22 cellular contexts compared by ENCODE assay signal in the genomic region with DNA sequence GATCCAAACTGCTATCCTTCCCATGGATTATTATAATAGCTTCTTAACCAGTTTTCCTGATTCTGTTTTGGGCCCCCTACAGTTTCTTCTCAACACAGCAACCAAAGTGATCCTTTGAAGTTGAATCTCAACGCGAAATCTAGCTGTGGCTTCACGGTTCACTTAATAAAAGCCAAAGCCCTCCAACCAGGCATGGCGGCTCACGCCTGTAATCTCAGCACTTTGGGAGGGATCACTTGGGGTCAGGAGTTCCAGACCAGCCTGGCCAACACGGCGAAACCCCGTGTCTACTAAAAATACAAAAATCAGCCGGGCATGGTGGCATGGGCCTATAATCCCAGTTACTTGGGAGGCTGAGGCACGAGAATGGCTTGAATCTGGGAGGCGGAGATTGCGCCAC. TPM values are rescaled to one million over a fixed set of nuclear protein-coding genes. Genes with fewer than 3 reads are reported as not detected.
A peak's percentile ranks its signal among the peaks of the same experiment; 100 is the strongest.
DNase-seq lines count a peak whose midpoint lies in the region; TF ChIP-seq lines count a peak whose summit lies in the region.
"Had no signal": no experiment of that assay in that cellular context is flagged by ENCODE, and none has a peak within 500 bp of the region (broad histone marks: within the 10 kb centered on the region; RNA-seq: fewer than 3 reads in every experiment).

No MANE protein-coding gene starts in this region.

- peaks cover 20% of the 10 kb centered on the region for H3K36me3 Mint-ChIP-seq in neural crest cell (ENCODE audit: low read depth)
- H3K36me3 Mint-ChIP-seq: naive B cell had no signal

- peak overlapping the region; percentile 50 for H3K4me3 Mint-ChIP-seq in neural crest cell
- H3K4me3 Mint-ChIP-seq: stimulated activated effector memory CD8-positive, alpha-beta T cell treated with anti-CD3 and anti-CD28 coated beads, Interleukin-12 subunit alpha, Interleukin-12 subunit beta, amount 100 ng/mL, for 72 hours had no signal

- DNase-seq in Jurkat, Clone E6-1 (ENCODE audit: low read depth, low spot score) = peak; percentile 35
- no peak for DNase-seq in cardiac fibroblast (ENCODE audit: low read depth in 2 of 2)
- no peak for DNase-seq in neural crest cell (ENCODE audit: low read depth, low spot score)
- DNase-seq in T-helper 1 cell = no peak
- no peak for DNase-seq in NCI-H446 treated with DMSO at 0.1 percent for 48 hours (lab: John Stamatoyannopoulos, UW)
- no peak for DNase-seq in medulla oblongata (ENCODE audit: extremely low spot score)
- DNase-seq: activated CD8-positive, alpha-beta memory T cell treated with anti-CD3 and anti-CD28 coated beads, Interleukin-2, amount 50 U/mL, for 4 hours; activated effector memory CD4-positive, alpha-beta T cell treated with anti-CD3 and anti-CD28 coated beads, Interleukin-2, amount 50 U/mL, for 16 hours; gastrocnemius medialis; mammary epithelial cell; MG63; naive B cell; NCI-H1694 treated with DMSO at 0.1 percent for 48 hours; NCI-H2227 treated with DMSO at 0.1 percent for 48 hours; PC-3; SIG-M5 had no signal

- H4K20me1 ChIP-seq in BLaER1 treated with 17β-estradiol and CSF1 and Interleukin-3, amounts not matched to agents 10 nM and 100 nM = peaks cover 0 to 35% (median 2%) of the 10 kb centered on the region in 11 experiments; a peak in 7 of 22 replicates

- peaks cover 4% of the 10 kb centered on the region for H3K27me3 Mint-ChIP-seq in neural crest cell (ENCODE audit: low read depth)
- H3K27me3 Mint-ChIP-seq: naive B cell had no signal

- peaks cover 42% of the 10 kb centered on the region for H3K4me1 Mint-ChIP-seq in neural crest cell

- peaks cover 7 to 64% (median 16%) of the 10 kb centered on the region in 10 experiments for H3K4me1 ChIP-seq in BLaER1 treated with 17β-estradiol and CSF1 and Interleukin-3, amounts not matched to agents 10 nM and 100 nM

- no peak overlapping the region for H3K27ac Mint-ChIP-seq in neural crest cell (ENCODE audit: unreplicated experiment)
- H3K27ac Mint-ChIP-seq: stimulated activated effector memory CD8-positive, alpha-beta T cell treated with anti-CD3 and anti-CD28 coated beads, Interleukin-12 subunit alpha, Interleukin-12 subunit beta, amount 100 ng/mL, for 72 hours had no signal

- H3K9ac ChIP-seq in BLaER1 treated with 17β-estradiol and CSF1 and Interleukin-3, amounts not matched to agents 10 nM and 100 nM = 0 out of 22 replicates have a peak overlapping the region, but pooled peaks of 1 of the 11 experiments have one; percentile 41
- H3K9ac ChIP-seq: parathyroid adenoma had no signal

- no peaks in the 10 kb centered on the region for H3K27me3 ChIP-seq in BLaER1 treated with 17β-estradiol and CSF1 and Interleukin-3, amounts not matched to agents 10 nM and 100 nM
- H3K27me3 ChIP-seq: cardiac muscle cell, gastrocnemius medialis, MG63 had no signal

- TF ChIP-seq CTCF in cardiac fibroblast (IDR thresholded peaks at IDR 0.05; ENCODE audit: low read depth, low read length) = peak; percentile 1
- TF ChIP-seq CTCF in neural crest cell (conservative IDR thresholded peaks at IDR 0.05) = peak; percentile 21

- peaks cover 10 to 34% (median 24%) of the 10 kb centered on the region in 11 experiments; a peak in 20 of 22 replicates for H3K36me3 ChIP-seq in BLaER1 treated with 17β-estradiol and CSF1 and Interleukin-3, amounts not matched to agents 10 nM and 100 nM
- H3K36me3 ChIP-seq: cardiac muscle cell, gastrocnemius medialis had no signal

- peak overlapping the region in 1 of 11 experiments; percentile 15; a peak in 1 of 22 replicates for H3K27ac ChIP-seq in BLaER1 treated with 17β-estradiol and CSF1 and Interleukin-3, amounts not matched to agents 10 nM and 100 nM
- H3K27ac ChIP-seq: cardiac muscle cell, gastrocnemius medialis, parathyroid adenoma had no signal

- H3K4me3 ChIP-seq in BLaER1 treated with 17β-estradiol and CSF1 and Interleukin-3, amounts not matched to agents 10 nM and 100 nM = peak overlapping the region in 1 of 10 experiments; percentile 16; a peak in 1 of 20 replicates
- H3K4me3 ChIP-seq in Jurkat, Clone E6-1 (ENCODE audit: low read length) = no peak overlapping the region
- H3K4me3 ChIP-seq in cardiac fibroblast (replicated peaks in 1 of 2; ENCODE audit: low read depth in 2 of 2, low read length in 2 of 2) = no peak overlapping the region
- H3K4me3 ChIP-seq: cardiac muscle cell, gastrocnemius medialis, MG63 had no signal

- H3K4me2 ChIP-seq in BLaER1 treated with 17β-estradiol and CSF1 and Interleukin-3, amounts not matched to agents 10 nM and 100 nM = peak overlapping the region; percentile 19 to 81 (median 34); a peak in 20 of 22 replicates

- peaks cover 2% of the 10 kb centered on the region for H3K9me3 Mint-ChIP-seq in neural crest cell
- H3K9me3 Mint-ChIP-seq: stimulated activated effector memory CD8-positive, alpha-beta T cell treated with anti-CD3 and anti-CD28 coated beads, Interleukin-12 subunit alpha, Interleukin-12 subunit beta, amount 100 ng/mL, for 72 hours; T-helper 1 cell treated with Interleukin-12 subunit alpha and Interleukin-12 subunit beta and Interleukin-4 antibody, amounts not matched to agents 30 μg/mL and 1 μg/mL, for 36 hours had no signal

- H3K9me3 ChIP-seq in BLaER1 treated with 17β-estradiol and CSF1 and Interleukin-3, amounts not matched to agents 10 nM and 100 nM (replicated peaks in 1 of 11) = peaks cover 0 to 10% (median 0%) of the 10 kb centered on the region in 11 experiments; a peak in 7 of 22 replicates
- H3K9me3 ChIP-seq: gastrocnemius medialis, MG63 had no signal

RNA-seq across cellular contexts. Expression of a gene that starts 3.3 kb away (rescaled TPM):
- 23.7 TPM for polyA plus RNA-seq in Jurkat, Clone E6-1 (2012; ENCODE audit: insufficient read depth, insufficient read length)
- total RNA-seq in neural crest cell = 27.4 and 34.7 TPM in 2 replicates

RNA-seq across cellular contexts. Expression of a gene that starts 45.2 kb away (rescaled TPM):
- polyA plus RNA-seq in Jurkat, Clone E6-1 (2012; ENCODE audit: insufficient read depth, insufficient read length) = not detected
- 0.25 and 0.37 TPM in 2 replicates for total RNA-seq in neural crest cell
- total RNA-seq: Daoy, mammary epithelial cell, PC-3 had no signal
- polyA plus RNA-seq: cardiac muscle cell had no signal

RNA-seq across cellular contexts. Expression of a gene that starts 57.3 kb away (rescaled TPM):
- polyA plus RNA-seq in Jurkat, Clone E6-1 (2012; ENCODE audit: insufficient read depth, insufficient read length) = 10.6 TPM
- 17.5 and 17.7 TPM in 2 replicates for total RNA-seq in neural crest cell
